Comparison of ENCODE assay signal across 1 cellular context in genomic region chr16:77206533-77206932, GRCh38.
TF ChIP-seq lines count a peak whose summit lies in the region.

No MANE protein-coding gene starts in this region.

TF ChIP-seq in WTC11, 78 proteins besides CTCF, POLR2A, EP300 and RAD21 (continued from another document):
- TF ChIP-seq NFATC4 (CRISPR knock-in tag; IDR thresholded peaks at IDR 0.05) (no peak), MLX (CRISPR knock-in tag; IDR thresholded peaks at IDR 0.05) (no peak), EMX1 (CRISPR knock-in tag; IDR thresholded peaks at IDR 0.05) (no peak), NR2C2 (CRISPR knock-in tag; IDR thresholded peaks at IDR 0.05) (no peak), TCF7 (CRISPR knock-in tag; IDR thresholded peaks at IDR 0.05; ENCODE audit: low read depth) (no peak), ATF1 (CRISPR knock-in tag; IDR thresholded peaks at IDR 0.05) (no peak), ATF6 (CRISPR knock-in tag; IDR thresholded peaks at IDR 0.05) (no peak), TEAD4 (CRISPR knock-in tag; IDR thresholded peaks at IDR 0.05) (no peak), ZNF532 (CRISPR knock-in tag; IDR thresholded peaks at IDR 0.05; ENCODE audit: borderline replicate concordance) (no peak), RELA (CRISPR knock-in tag; IDR thresholded peaks at IDR 0.05; ENCODE audit: borderline replicate concordance) (no peak), FOXK1 (CRISPR knock-in tag; IDR thresholded peaks at IDR 0.05) (no peak)
